8 cellular contexts compared by ENCODE assay signal in genomic region chr11:57426754-57427691, GRCh38. TPM values are rescaled to one million over a fixed set of nuclear protein-coding genes. Genes with fewer than 3 reads are reported as not detected.
DNase-seq lines count a peak whose midpoint lies in the region; ATAC-seq and TF ChIP-seq lines count a peak whose summit lies in the region.

SLC43A3 (minus strand) TSS chr11:57427121; CDS start chr11:57426172, 949 bp downstream.

- TF ChIP-seq CTCF in AG04449 (IDR thresholded peaks at IDR 0.05; ENCODE audit: insufficient read depth, low read length, missing control alignments), result no peak
- no peak for TF ChIP-seq CTCF in PC-9 (conservative IDR thresholded peaks at IDR 0.05)
- no peak for TF ChIP-seq CTCF in fibroblast of pulmonary artery (IDR thresholded peaks at IDR 0.05; ENCODE audit: low read length, missing control alignments)
- TF ChIP-seq CTCF in nephron progenitor cell (IDR thresholded peaks at IDR 0.05), result no peak

- H2AFZ ChIP-seq in PC-9, result peak within 1 kb of the TSS; percentile 75

- no peak within 1 kb of the TSS for H3K27ac Mint-ChIP-seq in nephron progenitor cell
- H3K27ac Mint-ChIP-seq in stimulated activated naive CD8-positive, alpha-beta T cell treated with anti-CD3 and anti-CD28 coated beads, Interleukin-15, Interleukin-2, amounts not matched to agents 100 ng/mL and 50 ng/mL, for 24 hours, result peak within 1 kb of the TSS; percentile 96

- CTCF ChIA-PET in AG04449 (lab: Yijun Ruan, JAX), result interaction anchor here (0.7 to 3.2 kb wide), 8 partner anchors 31 to 214 kb away, joined by 3 to 25 read pairs (median 6); no protein-coding TSS in a partner anchor
- CTCF ChIA-PET in PC-9 (lab: Charles Lee), result interaction anchor here (0.6 to 1.1 kb wide), 4 partner anchors 52 to 107 kb away, joined by 3 to 5 read pairs (median 4); no protein-coding TSS in a partner anchor

- H4K20me1 ChIP-seq in PC-9 (ENCODE audit: insufficient read depth), result no peaks in the 10 kb centered on the region

- no peaks in the 10 kb centered on the region for H3K9me2 ChIP-seq in PC-9 (ENCODE audit: insufficient read depth)

- DNase-seq in AG04449 (ENCODE audit: low read depth, low spot score) (peak; percentile 66), PC-9 (peak; percentile 77 to 93), fibroblast of pulmonary artery (ENCODE audit: low read depth) (peak; percentile 92), nephron progenitor cell (peak; percentile 73)
- peak; percentile 17 to 65 for DNase-seq in activated T-helper 1 cell treated with anti-CD3 and anti-CD28 coated beads, Interleukin-2, amount 50 U/mL, for 16 hours (ENCODE audit: low read depth in 1 of 2, low spot score in 1 of 2)

- POLR2A ChIA-PET in AG04449 (lab: Yijun Ruan, JAX), result interaction anchor here (1.0 kb wide), 1 partner anchor 16 kb away, joined by 3 read pairs; no protein-coding TSS in a partner anchor
- POLR2A ChIA-PET in PC-9 (lab: Charles Lee; ENCODE audit: unreplicated experiment), result interaction anchor here (0.6 to 0.7 kb wide), 2 partner anchors 24 to 967 kb away, joined by 4 to 6 read pairs; no protein-coding TSS in a partner anchor

- H3K36me3 ChIP-seq in PC-9 (ENCODE audit: low read depth), result peaks cover 22% of the 10 kb centered on the region

- peak within 1 kb of the TSS; percentile 55 for H3K4me3 ChIP-seq in AG04449 (ENCODE audit: low read depth, low read length)
- H3K4me3 ChIP-seq in PC-9, result peak within 1 kb of the TSS; percentile 73
- peak within 1 kb of the TSS; percentile 48 for H3K4me3 ChIP-seq in fibroblast of pulmonary artery (replicated peaks; ENCODE audit: low read depth, low read length)

- peak within 1 kb of the TSS; percentile 96 for H3K4me2 ChIP-seq in PC-9

- no peaks in the 10 kb centered on the region for H3K9me3 Mint-ChIP-seq in nephron progenitor cell
- H3K9me3 Mint-ChIP-seq in stimulated activated naive CD8-positive, alpha-beta T cell treated with anti-CD3 and anti-CD28 coated beads, Interleukin-15, Interleukin-2, amounts not matched to agents 100 ng/mL and 50 ng/mL, for 24 hours, result no peaks in the 10 kb centered on the region

- H3K4me3 Mint-ChIP-seq in nephron progenitor cell, result peak within 1 kb of the TSS; percentile 80
- peak within 1 kb of the TSS; percentile 96 for H3K4me3 Mint-ChIP-seq in stimulated activated naive CD8-positive, alpha-beta T cell treated with anti-CD3 and anti-CD28 coated beads, Interleukin-15, Interleukin-2, amounts not matched to agents 100 ng/mL and 50 ng/mL, for 24 hours

- TSS peak; percentile 98 for BruUV-seq in PC-9 (replicated peaks; lab: Mats Ljungman, UMichigan)

- H3F3A ChIP-seq in PC-9 (ENCODE audit: insufficient read depth, low read depth), result peaks cover 47% of the 10 kb centered on the region

- peaks cover 16% of the 10 kb centered on the region for H3K36me3 Mint-ChIP-seq in nephron progenitor cell (ENCODE audit: low read depth)
- H3K36me3 Mint-ChIP-seq in stimulated activated naive CD8-positive, alpha-beta T cell treated with anti-CD3 and anti-CD28 coated beads, Interleukin-15, Interleukin-2, amounts not matched to agents 100 ng/mL and 50 ng/mL, for 24 hours (ENCODE audit: low read depth), result peaks cover 46% of the 10 kb centered on the region

- no peaks in the 10 kb centered on the region for H3K27me3 ChIP-seq in PC-9 (ENCODE audit: insufficient read depth, low read depth)

- peaks cover 46% of the 10 kb centered on the region for H3K79me2 ChIP-seq in PC-9 (ENCODE audit: low read depth)

- intact Hi-C loops in PC-9 (cut with micrococcal nuclease; ENCODE audit: unreplicated experiment), result loop anchor here (5.0 kb wide), 1 partner anchor 65 kb away; no protein-coding TSS in a partner anchor

- H3K9me3 ChIP-seq in PC-9 (ENCODE audit: insufficient read depth, low read depth), result no peaks in the 10 kb centered on the region

- peaks cover 43% of the 10 kb centered on the region for H3K4me1 ChIP-seq in PC-9 (replicated peaks; ENCODE audit: insufficient read depth)

- H3K27ac ChIP-seq in PC-9, result peak within 1 kb of the TSS; percentile 91

- peaks cover 44% of the 10 kb centered on the region for H3K27me3 Mint-ChIP-seq in nephron progenitor cell (ENCODE audit: low read depth, poor library complexity)
- H3K27me3 Mint-ChIP-seq in stimulated activated naive CD8-positive, alpha-beta T cell treated with anti-CD3 and anti-CD28 coated beads, Interleukin-15, Interleukin-2, amounts not matched to agents 100 ng/mL and 50 ng/mL, for 24 hours, result no peaks in the 10 kb centered on the region

- ATAC-seq in GM18870 (IDR thresholded peaks at IDR 0.05; ENCODE audit: unreplicated experiment), result peak; percentile 35
- peak; percentile 44 for ATAC-seq in HG03135 (IDR thresholded peaks at IDR 0.05; ENCODE audit: unreplicated experiment)

- H3K4me1 Mint-ChIP-seq in nephron progenitor cell, result peaks cover 34% of the 10 kb centered on the region
- peaks cover 53% of the 10 kb centered on the region for H3K4me1 Mint-ChIP-seq in stimulated activated naive CD8-positive, alpha-beta T cell treated with anti-CD3 and anti-CD28 coated beads, Interleukin-15, Interleukin-2, amounts not matched to agents 100 ng/mL and 50 ng/mL, for 24 hours (ENCODE audit: low read depth)

RNA-seq across cellular contexts. Expression of gene SLC43A3, which starts in this region (rescaled TPM):
- 35.7 and 41.3 TPM in 2 replicates for total RNA-seq in PC-9 (2021)

Comparison
In these comparisons a context has a peak if more than half of its experiments do, and no peak if none do; other contexts are left out.
1. Peak in every context shown above with its lines: DNase-seq, ATAC-seq, H3K4me3 ChIP-seq and H3K27ac ChIP-seq.
2. DNase-seq: peak in every context shown above with its lines; median percentile 92 in fibroblast of pulmonary artery; 85 in PC-9; 73 in nephron progenitor cell; 66 in AG04449; 41 in activated T-helper 1 cell treated with anti-CD3 and anti-CD28 coated beads, Interleukin-2, amount 50 U/mL, for 16 hours.